In genomic region chr11:64119748-64120147, GRCh38 we compare ENCODE assay signal across 22 cellular contexts.
"Had no signal": no experiment of that assay in that cellular context is flagged by ENCODE, and none has a peak within 500 bp of the region (broad histone marks: within the 10 kb centered on the region; RNA-seq: fewer than 3 reads in every experiment).

No MANE protein-coding gene starts in this region.

- H3K27ac ChIP-seq: colonic mucosa, left lung, prostate gland, suprapubic skin had no signal

- ATAC-seq: activated T-helper 17 cell treated with anti-CD3 and anti-CD28 coated beads, Interleukin-2, amount 50 U/mL, for 72 hours; esophagus mucosa; left lung; mucosa of descending colon; naive thymus-derived CD4-positive, alpha-beta T cell; right cardiac atrium; stimulated activated naive CD8-positive, alpha-beta T cell treated with anti-CD3 and anti-CD28 coated beads, Interleukin-15, Interleukin-2, amounts not matched to agents 100 U/mL and 50 U/mL, for 24 hours had no signal

- H3K27me3 Mint-ChIP-seq: activated T-helper 17 cell treated with anti-CD3 and anti-CD28 coated beads, Interleukin-2, amount 50 U/mL, for 72 hours; naive thymus-derived CD4-positive, alpha-beta T cell had no signal

- H3K4me3 ChIP-seq: colonic mucosa, left lung, mucosa of descending colon, prostate gland, smooth muscle cell, suprapubic skin had no signal

- DNase-seq: activated CD4-positive, alpha-beta T cell treated with anti-CD3 and anti-CD28 coated beads for 1 hour; activated CD4-positive, alpha-beta T cell treated with anti-CD3 and anti-CD28 coated beads, Interleukin-2, amount 50 U/mL, for 48 hours; activated naive CD4-positive, alpha-beta T cell treated with anti-CD3 and anti-CD28 coated beads for 36 hours; colonic mucosa; islet precursor cell; left lung; mammary epithelial cell; mucosa of descending colon; naive thymus-derived CD4-positive, alpha-beta T cell; occipital lobe; stimulated activated CD4-positive, alpha-beta T cell treated with anti-CD3 and anti-CD28 coated beads, Interleukin-4, amount 100 ng/mL, for 4 hours; stimulated activated CD8-positive, alpha-beta memory T cell treated with anti-CD3 and anti-CD28 coated beads, Interleukin-4, amount 100 ng/mL, for 48 hours; stimulated activated naive CD8-positive, alpha-beta T cell treated with anti-CD3 and anti-CD28 coated beads, Interleukin-15, Interleukin-2, amounts not matched to agents 100 U/mL and 50 U/mL, for 24 hours; T-helper 9 cell; trophoblast cell had no signal

- FAIRE-seq: endometrium had no signal

- H3K4me1 Mint-ChIP-seq: activated T-helper 17 cell treated with anti-CD3 and anti-CD28 coated beads, Interleukin-2, amount 50 U/mL, for 72 hours; naive thymus-derived CD4-positive, alpha-beta T cell had no signal

- H3K36me3 ChIP-seq: colonic mucosa, left lung, prostate gland had no signal

- H3K27ac Mint-ChIP-seq: activated naive CD4-positive, alpha-beta T cell treated with anti-CD3 and anti-CD28 coated beads for 36 hours; activated T-helper 17 cell treated with anti-CD3 and anti-CD28 coated beads, Interleukin-2, amount 50 U/mL, for 72 hours; naive thymus-derived CD4-positive, alpha-beta T cell had no signal

- H3K4me3 Mint-ChIP-seq: activated naive CD4-positive, alpha-beta T cell treated with anti-CD3 and anti-CD28 coated beads for 36 hours; activated T-helper 17 cell treated with anti-CD3 and anti-CD28 coated beads, Interleukin-2, amount 50 U/mL, for 72 hours; naive thymus-derived CD4-positive, alpha-beta T cell had no signal

- H3K9me3 ChIP-seq: colonic mucosa, left lung, mucosa of descending colon, prostate gland, suprapubic skin had no signal

- H3K27me3 ChIP-seq: colonic mucosa, left lung, suprapubic skin had no signal

- H3K4me1 ChIP-seq: colonic mucosa, left lung had no signal

- H3K4me2 ChIP-seq: smooth muscle cell had no signal
